2 cellular contexts compared by ENCODE assay signal in the genomic region with DNA sequence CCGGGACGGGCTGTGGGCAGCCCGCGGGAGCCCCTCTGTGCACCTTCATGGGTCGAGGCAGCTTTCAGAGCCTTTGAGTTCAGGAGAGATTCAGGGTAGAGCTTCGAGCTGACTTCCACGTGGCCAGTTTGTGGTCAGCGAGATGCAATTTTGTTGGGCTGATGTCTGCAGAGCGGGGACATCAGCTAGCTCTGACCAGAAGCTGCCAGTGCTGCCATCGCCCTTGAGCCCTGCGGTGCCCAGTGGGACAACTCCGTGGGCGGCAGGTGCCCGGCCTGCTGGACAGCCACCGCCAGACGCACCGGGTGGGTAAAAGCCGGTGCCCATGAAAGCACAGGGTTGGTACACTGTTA.
TF ChIP-seq lines count a peak whose summit lies in the region.

No MANE protein-coding gene starts in this region.

TF ChIP-seq in GM23338, 12 proteins besides CTCF, POLR2A, EP300 and RAD21 (continues in another document):
- TF ChIP-seq, protein P1, sequence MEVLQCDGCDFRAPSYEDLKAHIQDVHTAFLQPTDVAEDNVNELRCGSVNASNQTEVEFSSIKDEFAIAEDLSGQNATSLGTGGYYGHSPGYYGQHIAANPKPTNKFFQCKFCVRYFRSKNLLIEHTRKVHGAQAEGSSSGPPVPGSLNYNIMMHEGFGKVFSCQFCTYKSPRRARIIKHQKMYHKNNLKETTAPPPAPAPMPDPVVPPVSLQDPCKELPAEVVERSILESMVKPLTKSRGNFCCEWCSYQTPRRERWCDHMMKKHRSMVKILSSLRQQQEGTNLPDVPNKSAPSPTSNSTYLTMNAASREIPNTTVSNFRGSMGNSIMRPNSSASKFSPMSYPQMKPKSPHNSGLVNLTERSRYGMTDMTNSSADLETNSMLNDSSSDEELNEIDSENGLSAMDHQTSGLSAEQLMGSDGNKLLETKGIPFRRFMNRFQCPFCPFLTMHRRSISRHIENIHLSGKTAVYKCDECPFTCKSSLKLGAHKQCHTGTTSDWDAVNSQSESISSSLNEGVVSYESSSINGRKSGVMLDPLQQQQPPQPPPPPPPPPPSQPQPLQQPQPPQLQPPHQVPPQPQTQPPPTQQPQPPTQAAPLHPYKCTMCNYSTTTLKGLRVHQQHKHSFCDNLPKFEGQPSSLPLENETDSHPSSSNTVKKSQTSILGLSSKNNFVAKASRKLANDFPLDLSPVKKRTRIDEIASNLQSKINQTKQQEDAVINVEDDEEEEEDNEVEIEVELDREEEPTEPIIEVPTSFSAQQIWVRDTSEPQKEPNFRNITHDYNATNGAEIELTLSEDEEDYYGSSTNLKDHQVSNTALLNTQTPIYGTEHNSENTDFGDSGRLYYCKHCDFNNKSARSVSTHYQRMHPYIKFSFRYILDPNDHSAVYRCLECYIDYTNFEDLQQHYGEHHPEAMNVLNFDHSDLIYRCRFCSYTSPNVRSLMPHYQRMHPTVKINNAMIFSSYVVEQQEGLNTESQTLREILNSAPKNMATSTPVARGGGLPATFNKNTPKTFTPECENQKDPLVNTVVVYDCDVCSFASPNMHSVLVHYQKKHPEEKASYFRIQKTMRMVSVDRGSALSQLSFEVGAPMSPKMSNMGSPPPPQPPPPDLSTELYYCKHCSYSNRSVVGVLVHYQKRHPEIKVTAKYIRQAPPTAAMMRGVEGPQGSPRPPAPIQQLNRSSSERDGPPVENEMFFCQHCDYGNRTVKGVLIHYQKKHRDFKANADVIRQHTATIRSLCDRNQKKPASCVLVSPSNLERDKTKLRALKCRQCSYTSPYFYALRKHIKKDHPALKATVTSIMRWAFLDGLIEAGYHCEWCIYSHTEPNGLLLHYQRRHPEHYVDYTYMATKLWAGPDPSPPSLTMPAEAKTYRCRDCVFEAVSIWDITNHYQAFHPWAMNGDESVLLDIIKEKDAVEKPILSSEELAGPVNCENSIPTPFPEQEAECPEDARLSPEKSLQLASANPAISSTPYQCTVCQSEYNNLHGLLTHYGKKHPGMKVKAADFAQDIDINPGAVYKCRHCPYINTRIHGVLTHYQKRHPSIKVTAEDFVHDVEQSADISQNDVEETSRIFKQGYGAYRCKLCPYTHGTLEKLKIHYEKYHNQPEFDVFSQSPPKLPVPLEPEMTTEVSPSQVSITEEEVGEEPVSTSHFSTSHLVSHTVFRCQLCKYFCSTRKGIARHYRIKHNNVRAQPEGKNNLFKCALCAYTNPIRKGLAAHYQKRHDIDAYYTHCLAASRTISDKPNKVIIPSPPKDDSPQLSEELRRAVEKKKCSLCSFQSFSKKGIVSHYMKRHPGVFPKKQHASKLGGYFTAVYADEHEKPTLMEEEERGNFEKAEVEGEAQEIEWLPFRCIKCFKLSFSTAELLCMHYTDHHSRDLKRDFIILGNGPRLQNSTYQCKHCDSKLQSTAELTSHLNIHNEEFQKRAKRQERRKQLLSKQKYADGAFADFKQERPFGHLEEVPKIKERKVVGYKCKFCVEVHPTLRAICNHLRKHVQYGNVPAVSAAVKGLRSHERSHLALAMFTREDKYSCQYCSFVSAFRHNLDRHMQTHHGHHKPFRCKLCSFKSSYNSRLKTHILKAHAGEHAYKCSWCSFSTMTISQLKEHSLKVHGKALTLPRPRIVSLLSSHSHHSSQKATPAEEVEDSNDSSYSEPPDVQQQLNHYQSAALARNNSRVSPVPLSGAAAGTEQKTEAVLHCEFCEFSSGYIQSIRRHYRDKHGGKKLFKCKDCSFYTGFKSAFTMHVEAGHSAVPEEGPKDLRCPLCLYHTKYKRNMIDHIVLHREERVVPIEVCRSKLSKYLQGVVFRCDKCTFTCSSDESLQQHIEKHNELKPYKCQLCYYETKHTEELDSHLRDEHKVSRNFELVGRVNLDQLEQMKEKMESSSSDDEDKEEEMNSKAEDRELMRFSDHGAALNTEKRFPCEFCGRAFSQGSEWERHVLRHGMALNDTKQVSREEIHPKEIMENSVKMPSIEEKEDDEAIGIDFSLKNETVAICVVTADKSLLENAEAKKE (CRISPR knock-in tag; IDR thresholded peaks at IDR 0.05), result no peak
- TF ChIP-seq ZNF331 (CRISPR knock-in tag; IDR thresholded peaks at IDR 0.05; ENCODE audit: low read depth), result no peak
- TF ChIP-seq EZH2 (IDR thresholded peaks at IDR 0.05; ENCODE audit: low read depth, unreplicated experiment), result no peak
- TF ChIP-seq, protein P2, sequence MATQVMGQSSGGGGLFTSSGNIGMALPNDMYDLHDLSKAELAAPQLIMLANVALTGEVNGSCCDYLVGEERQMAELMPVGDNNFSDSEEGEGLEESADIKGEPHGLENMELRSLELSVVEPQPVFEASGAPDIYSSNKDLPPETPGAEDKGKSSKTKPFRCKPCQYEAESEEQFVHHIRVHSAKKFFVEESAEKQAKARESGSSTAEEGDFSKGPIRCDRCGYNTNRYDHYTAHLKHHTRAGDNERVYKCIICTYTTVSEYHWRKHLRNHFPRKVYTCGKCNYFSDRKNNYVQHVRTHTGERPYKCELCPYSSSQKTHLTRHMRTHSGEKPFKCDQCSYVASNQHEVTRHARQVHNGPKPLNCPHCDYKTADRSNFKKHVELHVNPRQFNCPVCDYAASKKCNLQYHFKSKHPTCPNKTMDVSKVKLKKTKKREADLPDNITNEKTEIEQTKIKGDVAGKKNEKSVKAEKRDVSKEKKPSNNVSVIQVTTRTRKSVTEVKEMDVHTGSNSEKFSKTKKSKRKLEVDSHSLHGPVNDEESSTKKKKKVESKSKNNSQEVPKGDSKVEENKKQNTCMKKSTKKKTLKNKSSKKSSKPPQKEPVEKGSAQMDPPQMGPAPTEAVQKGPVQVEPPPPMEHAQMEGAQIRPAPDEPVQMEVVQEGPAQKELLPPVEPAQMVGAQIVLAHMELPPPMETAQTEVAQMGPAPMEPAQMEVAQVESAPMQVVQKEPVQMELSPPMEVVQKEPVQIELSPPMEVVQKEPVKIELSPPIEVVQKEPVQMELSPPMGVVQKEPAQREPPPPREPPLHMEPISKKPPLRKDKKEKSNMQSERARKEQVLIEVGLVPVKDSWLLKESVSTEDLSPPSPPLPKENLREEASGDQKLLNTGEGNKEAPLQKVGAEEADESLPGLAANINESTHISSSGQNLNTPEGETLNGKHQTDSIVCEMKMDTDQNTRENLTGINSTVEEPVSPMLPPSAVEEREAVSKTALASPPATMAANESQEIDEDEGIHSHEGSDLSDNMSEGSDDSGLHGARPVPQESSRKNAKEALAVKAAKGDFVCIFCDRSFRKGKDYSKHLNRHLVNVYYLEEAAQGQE (IDR thresholded peaks at IDR 0.05; ENCODE audit: unreplicated experiment), result no peak
- TF ChIP-seq JUNB (IDR thresholded peaks at IDR 0.05; ENCODE audit: unreplicated experiment), result no peak
- no peak for TF ChIP-seq STAT1 (IDR thresholded peaks at IDR 0.05; ENCODE audit: unreplicated experiment)
- no peak for TF ChIP-seq EZH2phosphoT487 (IDR thresholded peaks at IDR 0.05; ENCODE audit: unreplicated experiment)
- no peak for TF ChIP-seq ZNF114 (CRISPR knock-in tag; IDR thresholded peaks at IDR 0.05)
- TF ChIP-seq CREB1 (CRISPR knock-in tag; IDR thresholded peaks at IDR 0.05; ENCODE audit: low read depth), result no peak
- no peak for TF ChIP-seq NANOG (IDR thresholded peaks at IDR 0.05; ENCODE audit: borderline replicate concordance)
- TF ChIP-seq POLR2AphosphoS5 (IDR thresholded peaks at IDR 0.05; ENCODE audit: low read depth), result no peak

TF ChIP-seq in SK-N-SH treated with all-trans-retinoic acid at 6 μM for 48 hours, 23 proteins besides CTCF, POLR2A, EP300 and RAD21 (continued from another document):
- TF ChIP-seq, protein P3, sequence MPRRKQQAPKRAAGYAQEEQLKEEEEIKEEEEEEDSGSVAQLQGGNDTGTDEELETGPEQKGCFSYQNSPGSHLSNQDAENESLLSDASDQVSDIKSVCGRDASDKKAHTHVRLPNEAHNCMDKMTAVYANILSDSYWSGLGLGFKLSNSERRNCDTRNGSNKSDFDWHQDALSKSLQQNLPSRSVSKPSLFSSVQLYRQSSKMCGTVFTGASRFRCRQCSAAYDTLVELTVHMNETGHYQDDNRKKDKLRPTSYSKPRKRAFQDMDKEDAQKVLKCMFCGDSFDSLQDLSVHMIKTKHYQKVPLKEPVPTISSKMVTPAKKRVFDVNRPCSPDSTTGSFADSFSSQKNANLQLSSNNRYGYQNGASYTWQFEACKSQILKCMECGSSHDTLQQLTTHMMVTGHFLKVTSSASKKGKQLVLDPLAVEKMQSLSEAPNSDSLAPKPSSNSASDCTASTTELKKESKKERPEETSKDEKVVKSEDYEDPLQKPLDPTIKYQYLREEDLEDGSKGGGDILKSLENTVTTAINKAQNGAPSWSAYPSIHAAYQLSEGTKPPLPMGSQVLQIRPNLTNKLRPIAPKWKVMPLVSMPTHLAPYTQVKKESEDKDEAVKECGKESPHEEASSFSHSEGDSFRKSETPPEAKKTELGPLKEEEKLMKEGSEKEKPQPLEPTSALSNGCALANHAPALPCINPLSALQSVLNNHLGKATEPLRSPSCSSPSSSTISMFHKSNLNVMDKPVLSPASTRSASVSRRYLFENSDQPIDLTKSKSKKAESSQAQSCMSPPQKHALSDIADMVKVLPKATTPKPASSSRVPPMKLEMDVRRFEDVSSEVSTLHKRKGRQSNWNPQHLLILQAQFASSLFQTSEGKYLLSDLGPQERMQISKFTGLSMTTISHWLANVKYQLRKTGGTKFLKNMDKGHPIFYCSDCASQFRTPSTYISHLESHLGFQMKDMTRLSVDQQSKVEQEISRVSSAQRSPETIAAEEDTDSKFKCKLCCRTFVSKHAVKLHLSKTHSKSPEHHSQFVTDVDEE (CRISPR knock-in tag; IDR thresholded peaks at IDR 0.05), result no peak
- TF ChIP-seq, protein P4, sequence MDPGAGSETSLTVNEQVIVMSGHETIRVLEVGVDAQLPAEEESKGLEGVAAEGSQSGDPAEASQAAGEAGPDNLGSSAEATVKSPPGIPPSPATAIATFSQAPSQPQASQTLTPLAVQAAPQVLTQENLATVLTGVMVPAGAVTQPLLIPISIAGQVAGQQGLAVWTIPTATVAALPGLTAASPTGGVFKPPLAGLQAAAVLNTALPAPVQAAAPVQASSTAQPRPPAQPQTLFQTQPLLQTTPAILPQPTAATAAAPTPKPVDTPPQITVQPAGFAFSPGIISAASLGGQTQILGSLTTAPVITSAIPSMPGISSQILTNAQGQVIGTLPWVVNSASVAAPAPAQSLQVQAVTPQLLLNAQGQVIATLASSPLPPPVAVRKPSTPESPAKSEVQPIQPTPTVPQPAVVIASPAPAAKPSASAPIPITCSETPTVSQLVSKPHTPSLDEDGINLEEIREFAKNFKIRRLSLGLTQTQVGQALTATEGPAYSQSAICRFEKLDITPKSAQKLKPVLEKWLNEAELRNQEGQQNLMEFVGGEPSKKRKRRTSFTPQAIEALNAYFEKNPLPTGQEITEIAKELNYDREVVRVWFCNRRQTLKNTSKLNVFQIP (CRISPR knock-in tag; IDR thresholded peaks at IDR 0.05; ENCODE audit: borderline replicate concordance, low read depth), result no peak
- TF ChIP-seq TCF4 (CRISPR knock-in tag; IDR thresholded peaks at IDR 0.05; ENCODE audit: borderline replicate concordance) (no peak), OSR1 (CRISPR knock-in tag; IDR thresholded peaks at IDR 0.05) (no peak), ESRRG (CRISPR knock-in tag; IDR thresholded peaks at IDR 0.05) (no peak), ZNF8 (CRISPR knock-in tag; IDR thresholded peaks at IDR 0.05) (no peak), ARNTL (CRISPR knock-in tag; IDR thresholded peaks at IDR 0.05; ENCODE audit: borderline replicate concordance, low read depth) (no peak), GLIS3 (CRISPR knock-in tag; IDR thresholded peaks at IDR 0.05) (no peak)
